In the genomic region with DNA sequence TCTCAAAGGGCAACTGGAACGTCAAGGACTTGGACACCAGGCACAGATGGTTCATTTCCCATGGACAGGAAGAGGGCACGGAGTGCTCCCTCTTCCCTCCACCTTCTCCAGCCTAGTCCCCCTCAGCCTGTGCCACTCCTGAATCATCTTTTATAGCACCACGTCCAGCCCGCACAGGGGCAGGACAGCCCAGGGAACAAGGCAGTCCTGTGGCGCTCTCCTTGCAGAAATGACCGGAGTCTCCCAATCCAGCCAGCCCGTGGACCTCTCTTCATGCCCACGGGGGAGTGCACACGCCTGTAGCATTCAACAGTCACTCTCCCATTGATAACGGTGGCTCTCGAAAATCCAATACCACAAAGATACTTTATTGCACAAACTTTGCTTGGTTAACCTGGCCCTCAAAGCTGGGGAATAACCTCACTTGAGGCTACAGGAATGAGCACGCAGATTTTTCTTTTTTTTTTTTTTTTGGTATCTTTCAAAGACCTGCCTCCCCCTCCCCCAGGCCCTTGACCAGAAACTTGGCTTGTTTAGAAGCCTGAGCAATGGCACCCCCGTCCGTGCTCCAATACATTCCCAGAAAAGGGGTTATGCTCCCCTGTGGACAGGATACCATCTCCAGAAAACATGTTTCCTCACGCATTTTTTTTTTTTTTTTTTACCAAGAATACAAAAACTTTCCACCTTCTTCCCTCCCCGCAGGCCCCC, we compare ENCODE assay signal across 7 cellular contexts. TPM values are rescaled to one million over a fixed set of nuclear protein-coding genes. Genes with fewer than 3 reads are reported as not detected.
DNase-seq lines count a peak whose midpoint lies in the region; ATAC-seq lines count a peak whose summit lies in the region.

No MANE protein-coding gene starts in this region.

- H3K9me3 Mint-ChIP-seq in activated naive CD4-positive, alpha-beta T cell treated with anti-CD3 and anti-CD28 coated beads, Interleukin-2, amount 50 U/mL, for 72 hours, result no peaks in the 10 kb centered on the region

- ATAC-seq in activated naive CD4-positive, alpha-beta T cell treated with anti-CD3 and anti-CD28 coated beads, Interleukin-2, amount 50 U/mL, for 72 hours, result peak; percentile 17 to 54
- ATAC-seq in stimulated activated naive CD8-positive, alpha-beta T cell treated with anti-CD3 and anti-CD28 coated beads, Interleukin-15, Interleukin-2, amounts not matched to agents 100 U/mL and 50 U/mL, for 24 hours, result peak; percentile 14
- no peak for ATAC-seq in GM21825 (IDR thresholded peaks at IDR 0.05; ENCODE audit: unreplicated experiment)

- peaks cover 40 to 72% of the 10 kb centered on the region in 2 donors for H3K36me3 Mint-ChIP-seq in activated naive CD4-positive, alpha-beta T cell treated with anti-CD3 and anti-CD28 coated beads, Interleukin-2, amount 50 U/mL, for 72 hours

- no peak for DNase-seq in Jurkat, Clone E6-1 (ENCODE audit: low read depth, low spot score)
- DNase-seq in activated naive CD4-positive, alpha-beta T cell treated with anti-CD3 and anti-CD28 coated beads, Interleukin-2, amount 50 U/mL, for 72 hours (ENCODE audit: low spot score in 2 of 2), result peak in 1 of 2 donors; percentile 76
- DNase-seq in kidney tubule cell (ENCODE audit: low spot score), result peak; percentile 22
- DNase-seq in stimulated activated naive CD8-positive, alpha-beta T cell treated with anti-CD3 and anti-CD28 coated beads, Interleukin-15, Interleukin-2, amounts not matched to agents 100 U/mL and 50 U/mL, for 24 hours, result peak; percentile 63
- no peak for DNase-seq in D341Med (ENCODE audit: low spot score)
- no peak for DNase-seq in NCI-H526 treated with DMSO at 0.1 percent for 48 hours (lab: John Stamatoyannopoulos, UW)

- H3K4me3 ChIP-seq in Jurkat, Clone E6-1 (ENCODE audit: low read length), result peak overlapping the region; percentile 67

- H3K27ac Mint-ChIP-seq in activated naive CD4-positive, alpha-beta T cell treated with anti-CD3 and anti-CD28 coated beads, Interleukin-2, amount 50 U/mL, for 72 hours, result peak overlapping the region; percentile 98

RNA-seq across cellular contexts. Expression of gene PRKCQ, which starts 0.7 kb away (rescaled TPM):
- 17.6 TPM for polyA plus RNA-seq in Jurkat, Clone E6-1 (2012; ENCODE audit: insufficient read depth, insufficient read length)
- 10 to 100 TPM; 27.5 to 48.4 TPM for total RNA-seq in activated naive CD4-positive, alpha-beta T cell treated with anti-CD3 and anti-CD28 coated beads, Interleukin-2, amount 50 U/mL, for 72 hours

Comparison
In these comparisons a context has a peak if more than half of its experiments do, and no peak if none do; other contexts are left out.
1. DNase-seq: peak in kidney tubule cell (single experiment) and stimulated activated naive CD8-positive, alpha-beta T cell treated with anti-CD3 and anti-CD28 coated beads, Interleukin-15, Interleukin-2, amounts not matched to agents 100 U/mL and 50 U/mL, for 24 hours (single experiment); none in Jurkat, Clone E6-1 (single experiment), D341Med (single experiment) and NCI-H526 treated with DMSO at 0.1 percent for 48 hours (single experiment).